ENCODE assay signal across 1 cellular context in genomic region chr19:9782282-9782681, GRCh38.
A peak's percentile ranks its signal among the peaks of the same experiment; 100 is the strongest.
TF ChIP-seq lines count a peak whose summit lies in the region.

No MANE protein-coding gene starts in this region.

TF ChIP-seq in HepG2, 621 proteins besides CTCF, POLR2A, EP300 and RAD21:
- TF ChIP-seq ZNF121 (CRISPR knock-in tag; IDR thresholded peaks at IDR 0.05) (peak; percentile 75; the same call in 1 of the 2 replicates), FOSL2 (CRISPR knock-in tag; IDR thresholded peaks at IDR 0.05) (peak; percentile 44), MEIS1 (CRISPR knock-in tag; IDR thresholded peaks at IDR 0.05; ENCODE audit: borderline replicate concordance) (no peak), ZNF567 (CRISPR knock-in tag; IDR thresholded peaks at IDR 0.05; ENCODE audit: borderline replicate concordance) (no peak), ZNF263 (CRISPR knock-in tag; IDR thresholded peaks at IDR 0.05) (peak; percentile 63)
- TF ChIP-seq, protein P1, sequence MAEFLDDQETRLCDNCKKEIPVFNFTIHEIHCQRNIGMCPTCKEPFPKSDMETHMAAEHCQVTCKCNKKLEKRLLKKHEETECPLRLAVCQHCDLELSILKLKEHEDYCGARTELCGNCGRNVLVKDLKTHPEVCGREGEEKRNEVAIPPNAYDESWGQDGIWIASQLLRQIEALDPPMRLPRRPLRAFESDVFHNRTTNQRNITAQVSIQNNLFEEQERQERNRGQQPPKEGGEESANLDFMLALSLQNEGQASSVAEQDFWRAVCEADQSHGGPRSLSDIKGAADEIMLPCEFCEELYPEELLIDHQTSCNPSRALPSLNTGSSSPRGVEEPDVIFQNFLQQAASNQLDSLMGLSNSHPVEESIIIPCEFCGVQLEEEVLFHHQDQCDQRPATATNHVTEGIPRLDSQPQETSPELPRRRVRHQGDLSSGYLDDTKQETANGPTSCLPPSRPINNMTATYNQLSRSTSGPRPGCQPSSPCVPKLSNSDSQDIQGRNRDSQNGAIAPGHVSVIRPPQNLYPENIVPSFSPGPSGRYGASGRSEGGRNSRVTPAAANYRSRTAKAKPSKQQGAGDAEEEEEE (CRISPR knock-in tag; IDR thresholded peaks at IDR 0.05; ENCODE audit: borderline replicate concordance) = no peak
